In genomic region chr3:89315750-89316149, GRCh38 we compare ENCODE assay signal across 9 cellular contexts.
"Had no signal": no experiment of that assay in that cellular context is flagged by ENCODE, and none has a peak within 500 bp of the region (broad histone marks: within the 10 kb centered on the region; RNA-seq: fewer than 3 reads in every experiment).

No MANE protein-coding gene starts in this region.

- H3K9me3 Mint-ChIP-seq: HFFc6 had no signal

- H3K36me3 Mint-ChIP-seq: IgD-negative memory B cell had no signal

- H3K4me3 Mint-ChIP-seq: HFFc6, IgD-negative memory B cell had no signal

- H3K9ac ChIP-seq: GM23248 had no signal

- H3K4me1 ChIP-seq: HAP-1 had no signal

- H3K9me3 ChIP-seq: HAP-1 had no signal

- H2AFZ ChIP-seq: GM23248 had no signal

- H3K36me3 ChIP-seq: HAP-1 had no signal

- H3K4me3 ChIP-seq: GM23248, HAP-1 had no signal

- H3K27ac ChIP-seq: GM23248, HL-60 had no signal

- ATAC-seq: HCT116, HepG2 had no signal

- H3K4me1 Mint-ChIP-seq: IgD-negative memory B cell had no signal

- H3K27ac Mint-ChIP-seq: HFFc6, IgD-negative memory B cell had no signal

- DNase-seq: GM23248, GOT3, H7, HFFc6 had no signal

- H3K27me3 Mint-ChIP-seq: IgD-negative memory B cell had no signal
